1 cellular context compared by ENCODE assay signal in genomic region chr17:41864837-41865595, GRCh38.
TF ChIP-seq lines count a peak whose summit lies in the region.

A gene with protein sequence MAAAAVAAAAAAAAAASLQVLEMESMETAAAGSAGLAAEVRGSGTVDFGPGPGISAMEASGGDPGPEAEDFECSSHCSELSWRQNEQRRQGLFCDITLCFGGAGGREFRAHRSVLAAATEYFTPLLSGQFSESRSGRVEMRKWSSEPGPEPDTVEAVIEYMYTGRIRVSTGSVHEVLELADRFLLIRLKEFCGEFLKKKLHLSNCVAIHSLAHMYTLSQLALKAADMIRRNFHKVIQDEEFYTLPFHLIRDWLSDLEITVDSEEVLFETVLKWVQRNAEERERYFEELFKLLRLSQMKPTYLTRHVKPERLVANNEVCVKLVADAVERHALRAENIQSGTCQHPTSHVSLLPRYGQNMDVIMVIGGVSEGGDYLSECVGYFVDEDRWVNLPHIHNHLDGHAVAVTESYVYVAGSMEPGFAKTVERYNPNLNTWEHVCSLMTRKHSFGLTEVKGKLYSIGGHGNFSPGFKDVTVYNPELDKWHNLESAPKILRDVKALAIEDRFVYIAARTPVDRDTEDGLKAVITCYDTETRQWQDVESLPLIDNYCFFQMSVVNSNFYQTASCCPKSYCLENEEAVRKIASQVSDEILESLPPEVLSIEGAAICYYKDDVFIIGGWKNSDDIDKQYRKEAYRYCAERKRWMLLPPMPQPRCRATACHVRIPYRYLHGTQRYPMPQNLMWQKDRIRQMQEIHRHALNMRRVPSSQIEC (minus strand): TSS chr17:41865423. CDS start chr17:41865370, 53 bp downstream.

TF ChIP-seq in K562, 482 proteins besides CTCF, POLR2A, EP300 and RAD21 (continued from another document and continues in another):
- no peak for TF ChIP-seq ZBTB9 (CRISPR knock-in tag; IDR thresholded peaks at IDR 0.05)
- TF ChIP-seq, protein P1, sequence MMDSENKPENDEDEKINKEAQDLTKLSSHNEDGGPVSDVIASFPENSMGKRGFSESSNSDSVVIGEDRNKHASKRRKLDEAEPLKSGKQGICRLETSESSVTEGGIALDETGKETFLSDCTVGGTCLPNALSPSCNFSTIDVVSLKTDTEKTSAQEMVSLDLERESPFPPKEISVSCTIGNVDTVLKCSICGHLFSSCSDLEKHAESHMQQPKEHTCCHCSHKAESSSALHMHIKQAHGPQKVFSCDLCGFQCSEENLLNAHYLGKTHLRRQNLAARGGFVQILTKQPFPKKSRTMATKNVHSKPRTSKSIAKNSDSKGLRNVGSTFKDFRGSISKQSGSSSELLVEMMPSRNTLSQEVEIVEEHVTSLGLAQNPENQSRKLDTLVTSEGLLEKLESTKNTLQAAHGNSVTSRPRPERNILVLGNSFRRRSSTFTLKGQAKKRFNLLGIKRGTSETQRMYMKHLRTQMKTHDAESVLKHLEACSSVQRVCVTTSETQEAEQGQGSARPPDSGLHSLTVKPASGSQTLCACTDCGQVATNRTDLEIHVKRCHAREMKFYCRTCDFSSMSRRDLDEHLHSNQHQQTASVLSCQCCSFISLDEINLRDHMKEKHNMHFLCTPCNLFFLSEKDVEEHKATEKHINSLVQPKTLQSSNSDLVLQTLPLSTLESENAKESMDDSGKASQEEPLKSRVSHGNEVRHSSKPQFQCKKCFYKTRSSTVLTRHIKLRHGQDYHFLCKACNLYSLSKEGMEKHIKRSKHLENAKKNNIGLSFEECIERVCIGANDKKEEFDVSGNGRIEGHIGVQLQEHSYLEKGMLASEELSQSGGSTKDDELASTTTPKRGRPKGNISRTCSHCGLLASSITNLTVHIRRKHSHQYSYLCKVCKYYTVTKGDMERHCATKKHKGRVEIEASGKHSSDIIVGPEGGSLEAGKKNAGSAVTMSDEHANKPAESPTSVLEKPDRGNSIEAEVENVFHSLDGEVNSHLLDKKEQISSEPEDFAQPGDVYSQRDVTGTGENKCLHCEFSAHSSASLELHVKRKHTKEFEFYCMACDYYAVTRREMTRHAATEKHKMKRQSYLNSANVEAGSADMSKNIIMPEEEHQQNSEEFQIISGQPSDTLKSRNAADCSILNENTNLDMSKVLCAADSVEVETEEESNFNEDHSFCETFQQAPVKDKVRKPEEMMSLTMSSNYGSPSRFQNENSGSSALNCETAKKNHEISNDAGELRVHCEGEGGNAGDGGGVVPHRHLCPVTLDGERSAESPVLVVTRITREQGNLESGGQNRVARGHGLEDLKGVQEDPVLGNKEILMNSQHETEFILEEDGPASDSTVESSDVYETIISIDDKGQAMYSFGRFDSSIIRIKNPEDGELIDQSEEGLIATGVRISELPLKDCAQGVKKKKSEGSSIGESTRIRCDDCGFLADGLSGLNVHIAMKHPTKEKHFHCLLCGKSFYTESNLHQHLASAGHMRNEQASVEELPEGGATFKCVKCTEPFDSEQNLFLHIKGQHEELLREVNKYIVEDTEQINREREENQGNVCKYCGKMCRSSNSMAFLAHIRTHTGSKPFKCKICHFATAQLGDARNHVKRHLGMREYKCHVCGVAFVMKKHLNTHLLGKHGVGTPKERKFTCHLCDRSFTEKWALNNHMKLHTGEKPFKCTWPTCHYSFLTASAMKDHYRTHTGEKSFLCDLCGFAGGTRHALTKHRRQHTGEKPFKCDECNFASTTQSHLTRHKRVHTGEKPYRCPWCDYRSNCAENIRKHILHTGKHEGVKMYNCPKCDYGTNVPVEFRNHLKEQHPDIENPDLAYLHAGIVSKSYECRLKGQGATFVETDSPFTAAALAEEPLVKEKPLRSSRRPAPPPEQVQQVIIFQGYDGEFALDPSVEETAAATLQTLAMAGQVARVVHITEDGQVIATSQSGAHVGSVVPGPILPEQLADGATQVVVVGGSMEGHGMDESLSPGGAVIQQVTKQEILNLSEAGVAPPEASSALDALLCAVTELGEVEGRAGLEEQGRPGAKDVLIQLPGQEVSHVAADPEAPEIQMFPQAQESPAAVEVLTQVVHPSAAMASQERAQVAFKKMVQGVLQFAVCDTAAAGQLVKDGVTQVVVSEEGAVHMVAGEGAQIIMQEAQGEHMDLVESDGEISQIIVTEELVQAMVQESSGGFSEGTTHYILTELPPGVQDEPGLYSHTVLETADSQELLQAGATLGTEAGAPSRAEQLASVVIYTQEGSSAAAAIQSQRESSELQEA (IDR thresholded peaks at IDR 0.05; ENCODE audit: low read depth): no peak
- TF ChIP-seq NUFIP1 (IDR thresholded peaks at IDR 0.05; ENCODE audit: partially characterized antibody): no peak
- TF ChIP-seq RBM17 (IDR thresholded peaks at IDR 0.05; ENCODE audit: borderline replicate concordance, low read depth, low read length): no peak
- TF ChIP-seq ZNF436 (CRISPR knock-in tag; IDR thresholded peaks at IDR 0.05): no peak
- no peak for TF ChIP-seq POLR2B (IDR thresholded peaks at IDR 0.05; ENCODE audit: low read depth, partially characterized antibody)
- no peak for TF ChIP-seq SIX5 (IDR thresholded peaks at IDR 0.05; ENCODE audit: borderline replicate concordance in 1 of 2, insufficient read depth in 1 of 2, low read depth in 1 of 2, low read length in 2 of 2)
- TF ChIP-seq SIN3A (IDR thresholded peaks at IDR 0.05; ENCODE audit: borderline replicate concordance in 2 of 2, control insufficient read depth in 1 of 2, low read depth in 2 of 2, low read length in 2 of 2): peak in 1 of 2 experiments; percentile 56; a peak in 1 of 4 replicates
- TF ChIP-seq, protein P2, sequence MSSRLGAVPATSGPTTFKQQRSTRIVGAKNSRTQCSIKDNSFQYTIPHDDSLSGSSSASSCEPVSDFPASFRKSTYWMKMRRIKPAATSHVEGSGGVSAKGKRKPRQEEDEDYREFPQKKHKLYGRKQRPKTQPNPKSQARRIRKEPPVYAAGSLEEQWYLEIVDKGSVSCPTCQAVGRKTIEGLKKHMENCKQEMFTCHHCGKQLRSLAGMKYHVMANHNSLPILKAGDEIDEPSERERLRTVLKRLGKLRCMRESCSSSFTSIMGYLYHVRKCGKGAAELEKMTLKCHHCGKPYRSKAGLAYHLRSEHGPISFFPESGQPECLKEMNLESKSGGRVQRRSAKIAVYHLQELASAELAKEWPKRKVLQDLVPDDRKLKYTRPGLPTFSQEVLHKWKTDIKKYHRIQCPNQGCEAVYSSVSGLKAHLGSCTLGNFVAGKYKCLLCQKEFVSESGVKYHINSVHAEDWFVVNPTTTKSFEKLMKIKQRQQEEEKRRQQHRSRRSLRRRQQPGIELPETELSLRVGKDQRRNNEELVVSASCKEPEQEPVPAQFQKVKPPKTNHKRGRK (tag; IDR thresholded peaks at IDR 0.05): no peak
- TF ChIP-seq, protein P3, sequence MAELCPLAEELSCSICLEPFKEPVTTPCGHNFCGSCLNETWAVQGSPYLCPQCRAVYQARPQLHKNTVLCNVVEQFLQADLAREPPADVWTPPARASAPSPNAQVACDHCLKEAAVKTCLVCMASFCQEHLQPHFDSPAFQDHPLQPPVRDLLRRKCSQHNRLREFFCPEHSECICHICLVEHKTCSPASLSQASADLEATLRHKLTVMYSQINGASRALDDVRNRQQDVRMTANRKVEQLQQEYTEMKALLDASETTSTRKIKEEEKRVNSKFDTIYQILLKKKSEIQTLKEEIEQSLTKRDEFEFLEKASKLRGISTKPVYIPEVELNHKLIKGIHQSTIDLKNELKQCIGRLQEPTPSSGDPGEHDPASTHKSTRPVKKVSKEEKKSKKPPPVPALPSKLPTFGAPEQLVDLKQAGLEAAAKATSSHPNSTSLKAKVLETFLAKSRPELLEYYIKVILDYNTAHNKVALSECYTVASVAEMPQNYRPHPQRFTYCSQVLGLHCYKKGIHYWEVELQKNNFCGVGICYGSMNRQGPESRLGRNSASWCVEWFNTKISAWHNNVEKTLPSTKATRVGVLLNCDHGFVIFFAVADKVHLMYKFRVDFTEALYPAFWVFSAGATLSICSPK (IDR thresholded peaks at IDR 0.05; ENCODE audit: borderline replicate concordance): no peak
- TF ChIP-seq ZNF134 (CRISPR knock-in tag; conservative IDR thresholded peaks at IDR 0.05): no peak
- TF ChIP-seq POLR3A (IDR thresholded peaks at IDR 0.05; ENCODE audit: borderline replicate concordance, extremely low read depth, insufficient read depth, insufficient read length): no peak
- no peak for TF ChIP-seq ZNF518B (CRISPR knock-in tag; IDR thresholded peaks at IDR 0.05)
- no peak for TF ChIP-seq NCOA4 (IDR thresholded peaks at IDR 0.05; ENCODE audit: partially characterized antibody)
- TF ChIP-seq RB1 (IDR thresholded peaks at IDR 0.05; ENCODE audit: low read depth): peak; percentile 79
- no peak for TF ChIP-seq PHTF2 (CRISPR knock-in tag; IDR thresholded peaks at IDR 0.05)
- TF ChIP-seq CEBPB (tag; IDR thresholded peaks at IDR 0.05): no peak
- TF ChIP-seq ZNF75A (CRISPR knock-in tag; IDR thresholded peaks at IDR 0.05): no peak
- no peak for TF ChIP-seq ZNF668 (CRISPR knock-in tag; IDR thresholded peaks at IDR 0.05)
- TF ChIP-seq GTF2E2 (tag; IDR thresholded peaks at IDR 0.05): no peak
- no peak for TF ChIP-seq TEAD2 (tag; IDR thresholded peaks at IDR 0.05)
- TF ChIP-seq PCBP1 (IDR thresholded peaks at IDR 0.05; ENCODE audit: low read depth, low read length, poor library complexity, severe bottlenecking): no peak
- no peak for TF ChIP-seq TCF15 (CRISPR knock-in tag; IDR thresholded peaks at IDR 0.05)
- TF ChIP-seq COPS2 (conservative IDR thresholded peaks at IDR 0.05): no peak
- TF ChIP-seq, protein P4, sequence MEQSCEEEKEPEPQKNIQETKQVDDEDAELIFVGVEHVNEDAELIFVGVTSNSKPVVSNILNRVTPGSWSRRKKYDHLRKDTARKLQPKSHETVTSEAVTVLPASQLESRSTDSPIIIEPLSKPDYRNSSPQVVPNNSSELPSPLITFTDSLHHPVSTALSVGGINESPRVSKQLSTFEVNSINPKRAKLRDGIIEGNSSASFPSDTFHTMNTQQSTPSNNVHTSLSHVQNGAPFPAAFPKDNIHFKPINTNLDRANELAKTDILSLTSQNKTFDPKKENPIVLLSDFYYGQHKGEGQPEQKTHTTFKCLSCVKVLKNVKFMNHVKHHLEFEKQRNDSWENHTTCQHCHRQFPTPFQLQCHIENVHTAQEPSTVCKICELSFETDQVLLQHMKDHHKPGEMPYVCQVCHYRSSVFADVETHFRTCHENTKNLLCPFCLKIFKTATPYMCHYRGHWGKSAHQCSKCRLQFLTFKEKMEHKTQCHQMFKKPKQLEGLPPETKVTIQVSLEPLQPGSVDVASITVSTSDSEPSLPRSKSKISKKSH (CRISPR knock-in tag; IDR thresholded peaks at IDR 0.05): no peak
- TF ChIP-seq PCBP2 (IDR thresholded peaks at IDR 0.05; ENCODE audit: low read depth, low read length, poor library complexity, severe bottlenecking): no peak
- TF ChIP-seq, protein P5, sequence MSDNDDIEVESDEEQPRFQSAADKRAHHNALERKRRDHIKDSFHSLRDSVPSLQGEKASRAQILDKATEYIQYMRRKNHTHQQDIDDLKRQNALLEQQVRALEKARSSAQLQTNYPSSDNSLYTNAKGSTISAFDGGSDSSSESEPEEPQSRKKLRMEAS (CRISPR knock-in tag; IDR thresholded peaks at IDR 0.05): peak; percentile 42
